In genomic region chr4:123417813-123418212, GRCh38 we compare ENCODE assay signal across 1 cellular context.
TF ChIP-seq lines count a peak whose summit lies in the region.

No MANE protein-coding gene starts in this region.

TF ChIP-seq in HepG2, 621 proteins besides CTCF, POLR2A, EP300 and RAD21:
- TF ChIP-seq ATF7 (IDR thresholded peaks at IDR 0.05), result no peak
- no peak for TF ChIP-seq ATF7 (CRISPR knock-in tag; IDR thresholded peaks at IDR 0.05)
- no peak for TF ChIP-seq ZNF775 (CRISPR knock-in tag; IDR thresholded peaks at IDR 0.05; ENCODE audit: borderline replicate concordance)
- TF ChIP-seq ATF7-NPFF (CRISPR knock-in tag; IDR thresholded peaks at IDR 0.05; ENCODE audit: low read depth), result no peak
- no peak for TF ChIP-seq IKZF1 (IDR thresholded peaks at IDR 0.05)
- no peak for TF ChIP-seq ZFP1 (CRISPR knock-in tag; IDR thresholded peaks at IDR 0.05)
